ENCODE assay signal across 8 cellular contexts in genomic region chr11:123137496-123138270, GRCh38. TPM values are rescaled to one million over a fixed set of nuclear protein-coding genes. Genes with fewer than 3 reads are reported as not detected.
DNase-seq lines count a peak whose midpoint lies in the region; TF ChIP-seq lines count a peak whose summit lies in the region.

No MANE protein-coding gene starts in this region.

- H2AFZ ChIP-seq in PC-9 = no peak overlapping the region

- H3K9me3 Mint-ChIP-seq in activated naive CD8-positive, alpha-beta T cell treated with anti-CD3 and anti-CD28 coated beads for 36 hours = no peaks in the 10 kb centered on the region

- peaks cover 11% of the 10 kb centered on the region for H3K27me3 Mint-ChIP-seq in activated naive CD8-positive, alpha-beta T cell treated with anti-CD3 and anti-CD28 coated beads for 36 hours

- H3K27me3 ChIP-seq in PC-9 (ENCODE audit: insufficient read depth, low read depth) = no peaks in the 10 kb centered on the region

- H3K4me1 Mint-ChIP-seq in activated naive CD8-positive, alpha-beta T cell treated with anti-CD3 and anti-CD28 coated beads for 36 hours = peaks cover 1% of the 10 kb centered on the region

- DNase-seq in GM10248 (ENCODE audit: extremely low spot score) (peak; percentile 25), T1000 (lab: John Stamatoyannopoulos, UW) (peak; percentile 14), hepatic stellate cell (ENCODE audit: low spot score) (peak; percentile 74), skeletal muscle cell (ENCODE audit: low read depth) (peak; percentile 57), HUDEP-2 (lab: John Stamatoyannopoulos, UW; ENCODE audit: unreplicated experiment in 76 of 76) (no peak), PC-9 (no peak)
- DNase-seq in activated naive CD8-positive, alpha-beta T cell treated with anti-CD3 and anti-CD28 coated beads for 36 hours = no peak
- DNase-seq in effector CD8-positive, alpha-beta T cell (lab: John Stamatoyannopoulos, UW) = no peak

- H4K20me1 ChIP-seq in PC-9 (ENCODE audit: insufficient read depth) = no peaks in the 10 kb centered on the region

- no peaks in the 10 kb centered on the region for H3K36me3 Mint-ChIP-seq in activated naive CD8-positive, alpha-beta T cell treated with anti-CD3 and anti-CD28 coated beads for 36 hours

- no peaks in the 10 kb centered on the region for H3K9me3 ChIP-seq in PC-9 (ENCODE audit: insufficient read depth, low read depth)

- no peak overlapping the region for H3K27ac Mint-ChIP-seq in activated naive CD8-positive, alpha-beta T cell treated with anti-CD3 and anti-CD28 coated beads for 36 hours

- no peaks in the 10 kb centered on the region for H3K9me2 ChIP-seq in PC-9 (ENCODE audit: insufficient read depth)

- BruUV-seq in PC-9 (replicated peaks; lab: Mats Ljungman, UMichigan) = no TSS peak

- H3K79me2 ChIP-seq in PC-9 (ENCODE audit: low read depth) = no peaks in the 10 kb centered on the region

- 0 out of 2 replicates have a peak, but pooled peaks cover 3% of the 10 kb centered on the region for H3K4me1 ChIP-seq in PC-9 (replicated peaks; ENCODE audit: insufficient read depth)

- no peak overlapping the region for H3K4me3 ChIP-seq in skeletal muscle cell (ENCODE audit: low read depth, low read length)
- H3K4me3 ChIP-seq in PC-9 = no peak overlapping the region

- H3K36me3 ChIP-seq in PC-9 (ENCODE audit: low read depth) = no peaks in the 10 kb centered on the region

- intact Hi-C loops in PC-9 (cut with micrococcal nuclease; ENCODE audit: unreplicated experiment) = no loop called here

- no peak overlapping the region for H3K27ac ChIP-seq in PC-9

- POLR2A ChIA-PET in GM10248 (lab: Yijun Ruan, JAX) (no interaction called here), PC-9 (lab: Charles Lee; ENCODE audit: unreplicated experiment) (no interaction called here)

- H3K4me3 Mint-ChIP-seq in activated naive CD8-positive, alpha-beta T cell treated with anti-CD3 and anti-CD28 coated beads for 36 hours = no peak overlapping the region

- TF ChIP-seq CTCF in GM10248 (IDR thresholded peaks at IDR 0.05; ENCODE audit: control extremely low read depth, extremely low read depth, low read depth, missing control alignments) = no peak
- TF ChIP-seq CTCF in PC-9 (conservative IDR thresholded peaks at IDR 0.05) = no peak

- no peak overlapping the region for H3K4me2 ChIP-seq in PC-9

- no peaks in the 10 kb centered on the region for H3F3A ChIP-seq in PC-9 (ENCODE audit: insufficient read depth, low read depth)

- CTCF ChIA-PET in GM10248 (lab: Yijun Ruan, JAX) = interaction anchor here (0.9 kb wide), 1 partner anchor 109 kb away, joined by 4 read pairs; no protein-coding TSS in a partner anchor
- CTCF ChIA-PET in PC-9 (lab: Charles Lee) = no interaction called here

RNA-seq across cellular contexts. Expression of gene CLMP, which starts 57.4 kb away (rescaled TPM):
- total RNA-seq in activated naive CD8-positive, alpha-beta T cell treated with anti-CD3 and anti-CD28 coated beads for 36 hours = under 1 TPM in 1 of 2 experiments, not detected in 1; 0.06 TPM
- total RNA-seq in PC-9 (2021) = 5.4 and 6.1 TPM in 2 replicates

Comparison
In these comparisons a context has a peak if more than half of its experiments do, and no peak if none do; other contexts are left out.
1. DNase-seq: peak in GM10248 (single experiment), T1000 (single experiment), hepatic stellate cell (single experiment) and skeletal muscle cell (single experiment); none in activated naive CD8-positive, alpha-beta T cell treated with anti-CD3 and anti-CD28 coated beads for 36 hours (single experiment), effector CD8-positive, alpha-beta T cell (single experiment), HUDEP-2 (0 of 76) and PC-9 (0 of 2).